ENCODE assay signal across 8 cellular contexts in genomic region chr14:77032483-77032853, GRCh38. TPM values are rescaled to one million over a fixed set of nuclear protein-coding genes. Genes with fewer than 3 reads are reported as not detected.
DNase-seq lines count a peak whose midpoint lies in the region; ATAC-seq, FAIRE-seq and TF ChIP-seq lines count a peak whose summit lies in the region.

No MANE protein-coding gene starts in this region.

- peaks cover 28 to 80% (median 50%) of the 10 kb centered on the region in 4 donors for H3K4me1 Mint-ChIP-seq in CD4-positive, CD25-positive, alpha-beta regulatory T cell
- H3K4me1 Mint-ChIP-seq in osteocyte (ENCODE audit: unreplicated experiment), result peaks cover 79% of the 10 kb centered on the region

- H3K18ac ChIP-seq in H1 (ENCODE audit: extremely low read depth, low read length), result peak overlapping the region; percentile 98

- TF ChIP-seq POLR2A in H1 (IDR thresholded peaks at IDR 0.05; ENCODE audit: control extremely low read depth in 1 of 2, low read depth in 2 of 2, low read length in 2 of 2), result no peak; a peak in 1 of 3 replicates

- no peak for DNase-seq in CD4-positive, CD25-positive, alpha-beta regulatory T cell
- peak; percentile 68 for DNase-seq in NCI-H2171 (lab: John Stamatoyannopoulos, UW)
- no peak for DNase-seq in H1 (ENCODE audit: low read depth in 1 of 2, low spot score in 2 of 2)
- no peak for DNase-seq in osteocyte (ENCODE audit: extremely low spot score, unreplicated experiment)
- DNase-seq in HuH-7 (ENCODE audit: low spot score), result no peak
- DNase-seq in NCI-H2081 treated with DMSO at 0.1 percent for 48 hours (lab: John Stamatoyannopoulos, UW), result no peak
- no peak for DNase-seq in activated effector memory CD4-positive, alpha-beta T cell treated with Interleukin-2 at 50 U/mL for 16 hours

- no peak for TF ChIP-seq EP300 in H1 (IDR thresholded peaks at IDR 0.05; ENCODE audit: borderline replicate concordance in 1 of 2, low read depth in 2 of 2, low read length in 2 of 2)

- WGBS in H1 (ENCODE audit: extremely low coverage in 1 of 2, insufficient coverage in 1 of 2, insufficient read length in 1 of 2, insufficient replicate concordance in 2 of 2, low coverage in 1 of 2, low lambda C conversion rate in 2 of 2, missing lambda C conversion rate in 1 of 2), 2 experiments, result 34% methylated on average over 12 of the region's 12 CpGs; no CpG with 5 or more reads in 1 of the 2 experiments

- TF ChIP-seq CTCF in H1 (IDR thresholded peaks at IDR 0.05; ENCODE audit: control extremely low read depth in 1 of 3, insufficient read depth in 1 of 3, low read depth in 1 of 3, low read length in 3 of 3) (no peak), osteocyte (IDR thresholded peaks at IDR 0.05) (no peak)

- H4K20me1 ChIP-seq in H1 (replicated peaks in 1 of 2; ENCODE audit: control insufficient read depth in 1 of 2, insufficient read depth in 2 of 2, low read length in 2 of 2), result no peaks in the 10 kb centered on the region

- peak overlapping the region; percentile 92 for H3K4ac ChIP-seq in H1 (replicated peaks; ENCODE audit: insufficient read length, low read depth, low read length)

- H2BK5ac ChIP-seq in H1 (ENCODE audit: low read depth, low read length), result peak overlapping the region; percentile 97

- peak overlapping the region; percentile 89 to 95 (median 92) for H3K4me3 Mint-ChIP-seq in CD4-positive, CD25-positive, alpha-beta regulatory T cell
- peak overlapping the region; percentile 72 for H3K4me3 Mint-ChIP-seq in osteocyte (ENCODE audit: unreplicated experiment)

- H3K4me1 ChIP-seq in CD4-positive, CD25-positive, alpha-beta regulatory T cell (ENCODE audit: control insufficient read depth, insufficient read depth, low read length, poor library complexity, severe bottlenecking), result peaks cover 73% of the 10 kb centered on the region
- H3K4me1 ChIP-seq in H1 (replicated peaks in 1 of 4; ENCODE audit: control insufficient read depth in 3 of 4, insufficient read depth in 4 of 4, low read length in 3 of 4), result peaks cover 16 to 38% (median 25%) of the 10 kb centered on the region in 4 experiments

- ATAC-seq in CD4-positive, CD25-positive, alpha-beta regulatory T cell (ENCODE audit: low read depth in 2 of 2), result no peak
- no peak for ATAC-seq in GM21619 (IDR thresholded peaks at IDR 0.05; ENCODE audit: unreplicated experiment)

- peak overlapping the region; percentile 96 for H4K91ac ChIP-seq in H1 (replicated peaks; ENCODE audit: insufficient read length, low read length)

- H3K27ac Mint-ChIP-seq in CD4-positive, CD25-positive, alpha-beta regulatory T cell, result peak overlapping the region; percentile 95 to 97 (median 96)
- H3K27ac Mint-ChIP-seq in osteocyte (ENCODE audit: unreplicated experiment), result peak overlapping the region; percentile 99

- TF ChIP-seq RAD21 in H1 (IDR thresholded peaks at IDR 0.05 in 1 of 2, conservative IDR thresholded peaks at IDR 0.05 in 1 of 2; ENCODE audit: low read depth in 2 of 2, low read length in 2 of 2), result no peak

- H2BK20ac ChIP-seq in H1 (ENCODE audit: low read length), result peak overlapping the region; percentile 56; the same call in 1 of the 2 replicates

- H3K36me3 ChIP-seq in CD4-positive, CD25-positive, alpha-beta regulatory T cell (ENCODE audit: control insufficient read depth, insufficient read depth, low read length), result no peaks in the 10 kb centered on the region
- no peaks in the 10 kb centered on the region for H3K36me3 ChIP-seq in H1 (ENCODE audit: control insufficient read depth in 2 of 4, insufficient read depth in 4 of 4, low read length in 3 of 4)

- H3K27ac ChIP-seq in CD4-positive, CD25-positive, alpha-beta regulatory T cell (ENCODE audit: insufficient read depth, low read length, poor library complexity, severe bottlenecking), result peak overlapping the region; percentile 96
- peak overlapping the region; percentile 92 for H3K27ac ChIP-seq in H1 (ENCODE audit: low read depth, low read length)

- 0 out of 2 replicates have a peak, but pooled peaks cover 2% of the 10 kb centered on the region for H3K79me1 ChIP-seq in H1 (ENCODE audit: low read depth, low read length)

- peak overlapping the region; percentile 48 for H3K56ac ChIP-seq in H1 (replicated peaks; ENCODE audit: insufficient read length, low read depth, low read length)

- peaks cover 11% of the 10 kb centered on the region for H3K23me2 ChIP-seq in H1 (ENCODE audit: low read depth, low read length)

- peaks cover 9% of the 10 kb centered on the region for H3K27me3 Mint-ChIP-seq in CD4-positive, CD25-positive, alpha-beta regulatory T cell
- no peaks in the 10 kb centered on the region for H3K27me3 Mint-ChIP-seq in osteocyte (ENCODE audit: unreplicated experiment)

- H3K14ac ChIP-seq in H1 (ENCODE audit: insufficient read length), result no peak overlapping the region

- peak overlapping the region; percentile 81; the same call in 1 of the 2 replicates for H4K8ac ChIP-seq in H1 (ENCODE audit: extremely low read depth, insufficient read depth, low read length)

- no peaks in the 10 kb centered on the region for H3K9me3 ChIP-seq in CD4-positive, CD25-positive, alpha-beta regulatory T cell (ENCODE audit: control insufficient read depth in 2 of 2, low read length in 2 of 2)
- no peaks in the 10 kb centered on the region for H3K9me3 ChIP-seq in H1 (ENCODE audit: insufficient read depth in 2 of 2, low read depth in 1 of 2, low read length in 1 of 2)

- CTCF ChIA-PET in H1 (lab: Charles Lee; ENCODE audit: partially characterized antibody), result interaction anchor here (0.8 to 15.7 kb wide), 10 partner anchors 8 to 160 kb away, joined by 3 to 241 read pairs (median 4); no protein-coding TSS in a partner anchor

- peak overlapping the region; percentile 99 for H2BK12ac ChIP-seq in H1 (ENCODE audit: low read depth, low read length)

- 0 out of 2 replicates have a peak overlapping the region, but pooled peaks have one; percentile 89 for H2AK5ac ChIP-seq in H1 (ENCODE audit: low read depth, low read length)

- no peak overlapping the region for H2AFZ ChIP-seq in H1 (ENCODE audit: low read length)

- no peak overlapping the region for H3K23ac ChIP-seq in H1 (ENCODE audit: insufficient read length)

- H3K4me3 ChIP-seq in CD4-positive, CD25-positive, alpha-beta regulatory T cell (ENCODE audit: low read depth, low read length), result peak overlapping the region; percentile 32
- peak overlapping the region in 3 of 4 experiments; percentile 28 to 60 (median 51); a peak in 5 of 8 replicates for H3K4me3 ChIP-seq in H1 (ENCODE audit: extremely low read depth in 1 of 4, insufficient read depth in 2 of 4, low read depth in 3 of 4, low read length in 4 of 4)

- no peak overlapping the region for H2BK15ac ChIP-seq in H1 (ENCODE audit: low read length)

- H4K5ac ChIP-seq in H1 (ENCODE audit: insufficient read length, low read depth, low read length), result peak overlapping the region; percentile 78

- peaks cover 0 to 4% of the 10 kb centered on the region in 2 experiments; a peak in 1 of 4 replicates for H3K79me2 ChIP-seq in H1 (ENCODE audit: control insufficient read depth in 1 of 2, insufficient read depth in 2 of 2, low read length in 2 of 2)

- H3K9ac ChIP-seq in H1 (replicated peaks in 1 of 4; ENCODE audit: extremely low read depth in 1 of 4, low read depth in 3 of 4, low read length in 3 of 4), result peak overlapping the region in 3 of 4 experiments; percentile 44 to 70 (median 62); a peak in 5 of 7 replicates

- H3K36me3 Mint-ChIP-seq in CD4-positive, CD25-positive, alpha-beta regulatory T cell, result peaks cover 3% of the 10 kb centered on the region
- H3K36me3 Mint-ChIP-seq in osteocyte (ENCODE audit: unreplicated experiment), result no peaks in the 10 kb centered on the region

- POLR2A ChIA-PET in H1 (lab: Charles Lee; ENCODE audit: partially characterized antibody), result interaction anchor here (0.6 to 4.3 kb wide), 9 partner anchors 9 to 289 kb away, joined by 3 to 36 read pairs (median 4); no protein-coding TSS in a partner anchor

- no peak for FAIRE-seq in H1 (lab: Jason Lieb, UNC)

- H3K9me3 Mint-ChIP-seq in CD4-positive, CD25-positive, alpha-beta regulatory T cell, result no peaks in the 10 kb centered on the region
- no peaks in the 10 kb centered on the region for H3K9me3 Mint-ChIP-seq in osteocyte (ENCODE audit: unreplicated experiment)

- no peaks in the 10 kb centered on the region for H3K27me3 ChIP-seq in CD4-positive, CD25-positive, alpha-beta regulatory T cell (ENCODE audit: control insufficient read depth, insufficient read depth, low read length)
- H3K27me3 ChIP-seq in H1 (replicated peaks in 1 of 4; ENCODE audit: control insufficient read depth in 3 of 4, extremely low read depth in 1 of 4, insufficient read depth in 3 of 4, low read length in 3 of 4), result no peaks in the 10 kb centered on the region; a peak in 1 of 7 replicates

- peak overlapping the region; percentile 91 for H2BK120ac ChIP-seq in H1 (replicated peaks; ENCODE audit: low read depth, low read length)

- peak overlapping the region; percentile 88 to 94 for H3K4me2 ChIP-seq in H1 (ENCODE audit: insufficient read depth in 1 of 2, low read depth in 2 of 2, low read length in 2 of 2)

TF ChIP-seq in H1, 55 proteins besides CTCF, POLR2A, EP300 and RAD21:
- no peak for TF ChIP-seq RBBP5 (IDR thresholded peaks at IDR 0.05; ENCODE audit: borderline replicate concordance, low read depth, low read length)
- TF ChIP-seq SP4 (IDR thresholded peaks at IDR 0.05; ENCODE audit: low read length), result peak; percentile 1; the same call in 1 of the 2 replicates
- peak; percentile 25; the same call in 1 of the 2 replicates for TF ChIP-seq TAF1 (IDR thresholded peaks at IDR 0.05; ENCODE audit: low read depth, low read length)

RNA-seq across cellular contexts. Expression of gene IRF2BPL, which starts 4.0 kb away (rescaled TPM):
- total RNA-seq in CD4-positive, CD25-positive, alpha-beta regulatory T cell, result 48.9 TPM
- 1 to 10 TPM; 2.2 to 6.7 (median 4.0) TPM for polyA plus RNA-seq in CD4-positive, CD25-positive, alpha-beta regulatory T cell
- total RNA-seq in H1 (2021; fragmentation: NEBNext Ultra II Directional; extraction: Animal tissue kit (Norgen Biotek cat#: 25700)), result 57.0 and 59.6 TPM in 2 replicates
- polyA plus RNA-seq in H1 (2011; rRNA removed), result 18.8 and 32.1 TPM in 2 replicates
- 22.0 TPM for polyA plus RNA-seq in H1 (2011; cell fraction: cytosol; rRNA removed)
- polyA plus RNA-seq in H1 (2011; cell fraction: nucleus; rRNA removed), result 27.5 TPM
- polyA plus RNA-seq in H1 (2012, experiment 1 of 2), result 36.5 to 43.3 TPM (median 39.3 TPM) in 4 replicates
- polyA plus RNA-seq in H1 (2012, experiment 2 of 2), result 26.8 TPM
- polyA plus RNA-seq in H1 (2013, experiment 1 of 2), result 21.9 TPM
- 22.6 TPM for polyA plus RNA-seq in H1 (2013, experiment 2 of 2)
- 7.7 and 12.6 TPM in 2 replicates for polyA minus RNA-seq in H1 (2011; rRNA and poly(A)+ RNA removed)
- polyA minus RNA-seq in H1 (2011; cell fraction: cytosol; rRNA and poly(A)+ RNA removed), result 47.4 TPM
- 25.9 TPM for polyA minus RNA-seq in H1 (2011; cell fraction: nucleus; rRNA and poly(A)+ RNA removed)
- 107 and 120 TPM in 2 replicates for total RNA-seq in osteocyte
